8 cellular contexts compared by ENCODE assay signal in genomic region chr16:30472328-30472942, GRCh38. TPM values are rescaled to one million over a fixed set of nuclear protein-coding genes. Genes with fewer than 3 reads are reported as not detected.
A peak's percentile ranks its signal among the peaks of the same experiment; 100 is the strongest.
DNase-seq lines count a peak whose midpoint lies in the region; ATAC-seq, FAIRE-seq and TF ChIP-seq lines count a peak whose summit lies in the region.

ITGAL (plus strand) TSS chr16:30472742; CDS start chr16:30472838, 96 bp downstream.

- peak; percentile 80 for DNase-seq in GDM1 (lab: John Stamatoyannopoulos, UW)
- DNase-seq in RWPE1 (ENCODE audit: low spot score): no peak
- peak; percentile 88 for DNase-seq in activated gamma-delta T cell treated with Interleukin-2 at 50 U/mL for 16 hours
- peak; percentile 77 for DNase-seq in natural killer cell
- DNase-seq in thoracic aorta (ENCODE audit: low spot score): no peak
- no peak for DNase-seq in foreskin fibroblast
- no peak for DNase-seq in RCC 7860 (ENCODE audit: low spot score)

- peak within 1 kb of the TSS; percentile 98 for H3K4me3 Mint-ChIP-seq in natural killer cell

- peak; percentile 41 for ATAC-seq in HG02610 (IDR thresholded peaks at IDR 0.05; ENCODE audit: unreplicated experiment)
- peak; percentile 75 to 90 (median 86) for ATAC-seq in natural killer cell
- ATAC-seq in thoracic aorta (ENCODE audit: insufficient number of reproducible peaks, low FRiP score, low read depth): no peak

- CTCF ChIA-PET in RWPE1 (lab: Yijun Ruan, JAX): no interaction called here

- 0 out of 2 replicates have a peak within 1 kb of the TSS, but pooled peaks have one; percentile 7 for H3K27ac ChIP-seq in RWPE1
- H3K27ac ChIP-seq in thoracic aorta: no peak within 1 kb of the TSS

- TF ChIP-seq CTCF in RWPE1 (conservative IDR thresholded peaks at IDR 0.05; ENCODE audit: low read depth): no peak
- TF ChIP-seq CTCF in natural killer cell (IDR thresholded peaks at IDR 0.05): no peak
- TF ChIP-seq CTCF in thoracic aorta (IDR thresholded peaks at IDR 0.05): no peak
- no peak for TF ChIP-seq CTCF in foreskin fibroblast (IDR thresholded peaks at IDR 0.05; ENCODE audit: low read depth, low read length)

- POLR2A ChIA-PET in RWPE1 (lab: Yijun Ruan, JAX; ENCODE audit: low non-redundant PET): no interaction called here

- peaks cover 5 to 9% of the 10 kb centered on the region in 2 donors for H3K4me1 ChIP-seq in thoracic aorta (ENCODE audit: control insufficient read depth in 1 of 2, low read depth in 2 of 2)

- peak within 1 kb of the TSS; percentile 45 for H3K4me3 ChIP-seq in thoracic aorta
- H3K4me3 ChIP-seq in foreskin fibroblast (ENCODE audit: low read depth in 1 of 2, low read length in 2 of 2): no peak within 1 kb of the TSS

- peaks cover 54 to 64% of the 10 kb centered on the region in 2 donors for H3K4me1 Mint-ChIP-seq in natural killer cell

- H3K27me3 ChIP-seq in thoracic aorta (replicated peaks; ENCODE audit: insufficient read depth): no peaks in the 10 kb centered on the region

- H3K27me3 Mint-ChIP-seq in natural killer cell (ENCODE audit: low read depth in 2 of 2): no peaks in the 10 kb centered on the region

- no peaks in the 10 kb centered on the region for H3K36me3 ChIP-seq in thoracic aorta

- intact Hi-C loops in natural killer cell (cut with micrococcal nuclease): loop anchor here (1.0 to 2.0 kb wide), 4 partner anchors 13 to 178 kb away; partner anchors contain the start of genes DCTPP1 and PRR14

- no peak for FAIRE-seq in RCC 7860 (lab: Jason Lieb, UNC)

- peak within 1 kb of the TSS; percentile 95 to 96 for H3K27ac Mint-ChIP-seq in natural killer cell

- no peaks in the 10 kb centered on the region for H3K9me3 ChIP-seq in thoracic aorta

- H3K9me3 Mint-ChIP-seq in natural killer cell: peaks cover 0 to 3% of the 10 kb centered on the region in 2 donors

- H3K36me3 Mint-ChIP-seq in natural killer cell: no peaks in the 10 kb centered on the region

RNA-seq across cellular contexts. Expression of gene ITGAL, which starts in this region (rescaled TPM):
- 1,000 to 10,000 TPM; 1,131 to 1,260 (median 1,176) TPM for total RNA-seq in natural killer cell
- total RNA-seq in thoracic aorta: 1 to 10 TPM; 3.2 to 5.4 TPM

Comparison
In these comparisons a context has a peak if more than half of its experiments do, and no peak if none do; other contexts are left out.
1. RNA of gene ITGAL (total RNA-seq): 1,131 to 1,260 TPM in natural killer cell; 3.2 to 5.4 TPM in thoracic aorta; every median in the first group is over 100 times any median in the second.
2. DNase-seq: peak in GDM1 (single experiment), activated gamma-delta T cell treated with Interleukin-2 at 50 U/mL for 16 hours (single experiment) and natural killer cell (single experiment); none in RWPE1 (single experiment), thoracic aorta (single experiment), foreskin fibroblast (0 of 2) and RCC 7860 (single experiment).